In the genomic region with DNA sequence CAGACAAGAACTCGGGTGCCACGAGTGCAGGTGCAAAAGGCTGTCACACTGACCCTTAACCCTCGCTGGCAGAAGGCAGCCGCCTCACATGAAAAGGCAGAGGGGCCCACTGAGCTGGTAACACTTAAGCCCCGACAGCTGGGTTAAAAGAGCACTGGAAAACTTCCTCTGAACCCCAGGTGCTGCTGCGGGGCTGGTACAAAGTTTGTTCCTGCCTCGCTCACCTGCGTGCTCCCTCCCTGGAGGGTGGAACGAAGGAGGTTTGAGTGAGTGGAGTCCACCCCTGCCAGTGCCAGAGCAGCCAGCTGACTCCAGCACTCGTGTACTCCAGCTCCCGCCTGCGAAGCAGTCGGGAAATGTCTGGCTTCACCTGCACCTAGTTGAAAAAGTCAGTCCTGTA, we compare ENCODE assay signal across 21 cellular contexts. TPM values are rescaled to one million over a fixed set of nuclear protein-coding genes. Genes with fewer than 3 reads are reported as not detected.
"Had no signal": no experiment of that assay in that cellular context is flagged by ENCODE, and none has a peak within 500 bp of the region (broad histone marks: within the 10 kb centered on the region; RNA-seq: fewer than 3 reads in every experiment).

No MANE protein-coding gene starts in this region.

- H3K4me3 Mint-ChIP-seq: activated T-cell treated with anti-CD3 and anti-CD28 coated beads, Interleukin-2, amount 50 U/mL, for 72 hours; effector memory CD8-positive, alpha-beta T cell; stimulated activated effector memory CD8-positive, alpha-beta T cell treated with anti-CD3 and anti-CD28 coated beads, Interleukin-12 subunit alpha, Interleukin-12 subunit beta, amount 100 ng/mL, for 72 hours; type B pancreatic cell had no signal

- H3K4me1 ChIP-seq: esophagus squamous epithelium, psoas muscle, stomach had no signal

- H3K9me3 ChIP-seq: esophagus squamous epithelium, psoas muscle, stomach had no signal

- H3K4me1 Mint-ChIP-seq: stimulated activated effector memory CD8-positive, alpha-beta T cell treated with anti-CD3 and anti-CD28 coated beads, Interleukin-12 subunit alpha, Interleukin-12 subunit beta, amount 100 ng/mL, for 72 hours had no signal

- H3K4me3 ChIP-seq: esophagus squamous epithelium, psoas muscle, smooth muscle cell, stomach had no signal

- DNase-seq: activated CD4-positive, alpha-beta T cell treated with anti-CD3 and anti-CD28 coated beads, Interleukin-2, amount 50 U/mL, for 1 hour; activated CD4-positive, CD25-positive, alpha-beta regulatory T cell treated with anti-CD3 and anti-CD28 coated beads, Interleukin-2, amount 50 U/mL, for 72 hours; activated CD8-positive, alpha-beta memory T cell treated with anti-CD3 and anti-CD28 coated beads for 24 hours; activated CD8-positive, alpha-beta memory T cell treated with anti-CD3 and anti-CD28 coated beads, Interleukin-2, amount 50 U/mL, for 48 hours; activated gamma-delta T cell treated with Interleukin-2 at 50 U/mL for 16 hours; activated T-cell treated with anti-CD3 and anti-CD28 coated beads, Interleukin-2, amount 50 U/mL, for 72 hours; effector memory CD8-positive, alpha-beta T cell; esophagus squamous epithelium; mesenchymal stem cell; right cardiac atrium; stimulated activated CD4-positive, alpha-beta T cell treated with anti-CD3 and anti-CD28 coated beads, Interleukin-4, amount 100 ng/mL, for 24 hours; T-helper 1 cell had no signal

- H3K36me3 Mint-ChIP-seq: naive thymus-derived CD8-positive, alpha-beta T cell; stimulated activated effector memory CD8-positive, alpha-beta T cell treated with anti-CD3 and anti-CD28 coated beads, Interleukin-12 subunit alpha, Interleukin-12 subunit beta, amount 100 ng/mL, for 72 hours; type B pancreatic cell had no signal

- H3K27ac ChIP-seq: esophagus squamous epithelium, psoas muscle, stomach had no signal

- H3K36me3 ChIP-seq: esophagus squamous epithelium, stomach had no signal

- H3K27ac Mint-ChIP-seq: activated T-cell treated with anti-CD3 and anti-CD28 coated beads, Interleukin-2, amount 50 U/mL, for 72 hours; effector memory CD8-positive, alpha-beta T cell; naive thymus-derived CD8-positive, alpha-beta T cell; stimulated activated effector memory CD8-positive, alpha-beta T cell treated with anti-CD3 and anti-CD28 coated beads, Interleukin-12 subunit alpha, Interleukin-12 subunit beta, amount 100 ng/mL, for 72 hours; type B pancreatic cell had no signal

- ATAC-seq: activated T-cell treated with anti-CD3 and anti-CD28 coated beads, Interleukin-2, amount 50 U/mL, for 72 hours; effector memory CD8-positive, alpha-beta T cell; naive thymus-derived CD8-positive, alpha-beta T cell; psoas muscle; right cardiac atrium; stimulated activated effector memory CD8-positive, alpha-beta T cell treated with anti-CD3 and anti-CD28 coated beads, Interleukin-12 subunit alpha, Interleukin-12 subunit beta, amount 100 ng/mL, for 72 hours had no signal

- H3K9me3 Mint-ChIP-seq: activated T-cell treated with anti-CD3 and anti-CD28 coated beads, Interleukin-2, amount 50 U/mL, for 72 hours; effector memory CD8-positive, alpha-beta T cell; stimulated activated effector memory CD8-positive, alpha-beta T cell treated with anti-CD3 and anti-CD28 coated beads, Interleukin-12 subunit alpha, Interleukin-12 subunit beta, amount 100 ng/mL, for 72 hours; type B pancreatic cell had no signal

RNA-seq across cellular contexts. Expression of a gene that starts 12.6 kb away (rescaled TPM):
- total RNA-seq: activated T-cell treated with anti-CD3 and anti-CD28 coated beads, Interleukin-2, amount 50 U/mL, for 72 hours; aorta; esophagus squamous epithelium; lower leg skin; naive thymus-derived CD8-positive, alpha-beta T cell; osteocyte; psoas muscle had no signal
- polyA plus RNA-seq: naive thymus-derived CD8-positive, alpha-beta T cell had no signal

RNA-seq across cellular contexts. Expression of a gene that starts 42.1 kb away (rescaled TPM):
- total RNA-seq: activated T-cell treated with anti-CD3 and anti-CD28 coated beads, Interleukin-2, amount 50 U/mL, for 72 hours; aorta; esophagus squamous epithelium; naive thymus-derived CD8-positive, alpha-beta T cell; osteocyte; psoas muscle; right cardiac atrium; smooth muscle cell; stomach had no signal
- polyA plus RNA-seq: naive thymus-derived CD8-positive, alpha-beta T cell; right cardiac atrium; smooth muscle cell; stomach had no signal
